Comparison of ENCODE assay signal across 1 cellular context in genomic region chr17:77455878-77456234, GRCh38.
TF ChIP-seq lines count a peak whose summit lies in the region.

No MANE protein-coding gene starts in this region.

TF ChIP-seq in WTC11, 78 proteins besides CTCF, POLR2A, EP300 and RAD21 (continued from another document):
- TF ChIP-seq, protein P1, sequence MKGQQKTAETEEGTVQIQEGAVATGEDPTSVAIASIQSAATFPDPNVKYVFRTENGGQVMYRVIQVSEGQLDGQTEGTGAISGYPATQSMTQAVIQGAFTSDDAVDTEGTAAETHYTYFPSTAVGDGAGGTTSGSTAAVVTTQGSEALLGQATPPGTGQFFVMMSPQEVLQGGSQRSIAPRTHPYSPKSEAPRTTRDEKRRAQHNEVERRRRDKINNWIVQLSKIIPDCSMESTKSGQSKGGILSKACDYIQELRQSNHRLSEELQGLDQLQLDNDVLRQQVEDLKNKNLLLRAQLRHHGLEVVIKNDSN (CRISPR knock-in tag; IDR thresholded peaks at IDR 0.05) = no peak
- TF ChIP-seq CREB1 (CRISPR knock-in tag; IDR thresholded peaks at IDR 0.05) = no peak
- TF ChIP-seq TP53 (CRISPR knock-in tag; IDR thresholded peaks at IDR 0.05) = no peak
- TF ChIP-seq MXD4 (CRISPR knock-in tag; IDR thresholded peaks at IDR 0.05; ENCODE audit: borderline replicate concordance) = no peak
- TF ChIP-seq KAT7 (CRISPR knock-in tag; IDR thresholded peaks at IDR 0.05; ENCODE audit: borderline replicate concordance) = no peak
- TF ChIP-seq PREB (CRISPR knock-in tag; IDR thresholded peaks at IDR 0.05; ENCODE audit: borderline replicate concordance) = no peak
- TF ChIP-seq NFATC4 (CRISPR knock-in tag; IDR thresholded peaks at IDR 0.05) = no peak
- no peak for TF ChIP-seq RELA (CRISPR knock-in tag; IDR thresholded peaks at IDR 0.05; ENCODE audit: borderline replicate concordance)
- no peak for TF ChIP-seq HMGXB4 (CRISPR knock-in tag; IDR thresholded peaks at IDR 0.05)
- TF ChIP-seq, protein P2, sequence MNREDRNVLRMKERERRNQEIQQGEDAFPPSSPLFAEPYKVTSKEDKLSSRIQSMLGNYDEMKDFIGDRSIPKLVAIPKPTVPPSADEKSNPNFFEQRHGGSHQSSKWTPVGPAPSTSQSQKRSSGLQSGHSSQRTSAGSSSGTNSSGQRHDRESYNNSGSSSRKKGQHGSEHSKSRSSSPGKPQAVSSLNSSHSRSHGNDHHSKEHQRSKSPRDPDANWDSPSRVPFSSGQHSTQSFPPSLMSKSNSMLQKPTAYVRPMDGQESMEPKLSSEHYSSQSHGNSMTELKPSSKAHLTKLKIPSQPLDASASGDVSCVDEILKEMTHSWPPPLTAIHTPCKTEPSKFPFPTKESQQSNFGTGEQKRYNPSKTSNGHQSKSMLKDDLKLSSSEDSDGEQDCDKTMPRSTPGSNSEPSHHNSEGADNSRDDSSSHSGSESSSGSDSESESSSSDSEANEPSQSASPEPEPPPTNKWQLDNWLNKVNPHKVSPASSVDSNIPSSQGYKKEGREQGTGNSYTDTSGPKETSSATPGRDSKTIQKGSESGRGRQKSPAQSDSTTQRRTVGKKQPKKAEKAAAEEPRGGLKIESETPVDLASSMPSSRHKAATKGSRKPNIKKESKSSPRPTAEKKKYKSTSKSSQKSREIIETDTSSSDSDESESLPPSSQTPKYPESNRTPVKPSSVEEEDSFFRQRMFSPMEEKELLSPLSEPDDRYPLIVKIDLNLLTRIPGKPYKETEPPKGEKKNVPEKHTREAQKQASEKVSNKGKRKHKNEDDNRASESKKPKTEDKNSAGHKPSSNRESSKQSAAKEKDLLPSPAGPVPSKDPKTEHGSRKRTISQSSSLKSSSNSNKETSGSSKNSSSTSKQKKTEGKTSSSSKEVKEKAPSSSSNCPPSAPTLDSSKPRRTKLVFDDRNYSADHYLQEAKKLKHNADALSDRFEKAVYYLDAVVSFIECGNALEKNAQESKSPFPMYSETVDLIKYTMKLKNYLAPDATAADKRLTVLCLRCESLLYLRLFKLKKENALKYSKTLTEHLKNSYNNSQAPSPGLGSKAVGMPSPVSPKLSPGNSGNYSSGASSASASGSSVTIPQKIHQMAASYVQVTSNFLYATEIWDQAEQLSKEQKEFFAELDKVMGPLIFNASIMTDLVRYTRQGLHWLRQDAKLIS (CRISPR knock-in tag; IDR thresholded peaks at IDR 0.05; ENCODE audit: borderline replicate concordance) = no peak
- TF ChIP-seq IRF1 (CRISPR knock-in tag; IDR thresholded peaks at IDR 0.05) = no peak
- no peak for TF ChIP-seq EMX1 (CRISPR knock-in tag; IDR thresholded peaks at IDR 0.05)
- TF ChIP-seq, protein P3, sequence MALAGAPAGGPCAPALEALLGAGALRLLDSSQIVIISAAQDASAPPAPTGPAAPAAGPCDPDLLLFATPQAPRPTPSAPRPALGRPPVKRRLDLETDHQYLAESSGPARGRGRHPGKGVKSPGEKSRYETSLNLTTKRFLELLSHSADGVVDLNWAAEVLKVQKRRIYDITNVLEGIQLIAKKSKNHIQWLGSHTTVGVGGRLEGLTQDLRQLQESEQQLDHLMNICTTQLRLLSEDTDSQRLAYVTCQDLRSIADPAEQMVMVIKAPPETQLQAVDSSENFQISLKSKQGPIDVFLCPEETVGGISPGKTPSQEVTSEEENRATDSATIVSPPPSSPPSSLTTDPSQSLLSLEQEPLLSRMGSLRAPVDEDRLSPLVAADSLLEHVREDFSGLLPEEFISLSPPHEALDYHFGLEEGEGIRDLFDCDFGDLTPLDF (CRISPR knock-in tag; IDR thresholded peaks at IDR 0.05) = no peak
TF ChIP-seq in WTC11: peak in this region for 0.
